8 cellular contexts compared by ENCODE assay signal in the genomic region with DNA sequence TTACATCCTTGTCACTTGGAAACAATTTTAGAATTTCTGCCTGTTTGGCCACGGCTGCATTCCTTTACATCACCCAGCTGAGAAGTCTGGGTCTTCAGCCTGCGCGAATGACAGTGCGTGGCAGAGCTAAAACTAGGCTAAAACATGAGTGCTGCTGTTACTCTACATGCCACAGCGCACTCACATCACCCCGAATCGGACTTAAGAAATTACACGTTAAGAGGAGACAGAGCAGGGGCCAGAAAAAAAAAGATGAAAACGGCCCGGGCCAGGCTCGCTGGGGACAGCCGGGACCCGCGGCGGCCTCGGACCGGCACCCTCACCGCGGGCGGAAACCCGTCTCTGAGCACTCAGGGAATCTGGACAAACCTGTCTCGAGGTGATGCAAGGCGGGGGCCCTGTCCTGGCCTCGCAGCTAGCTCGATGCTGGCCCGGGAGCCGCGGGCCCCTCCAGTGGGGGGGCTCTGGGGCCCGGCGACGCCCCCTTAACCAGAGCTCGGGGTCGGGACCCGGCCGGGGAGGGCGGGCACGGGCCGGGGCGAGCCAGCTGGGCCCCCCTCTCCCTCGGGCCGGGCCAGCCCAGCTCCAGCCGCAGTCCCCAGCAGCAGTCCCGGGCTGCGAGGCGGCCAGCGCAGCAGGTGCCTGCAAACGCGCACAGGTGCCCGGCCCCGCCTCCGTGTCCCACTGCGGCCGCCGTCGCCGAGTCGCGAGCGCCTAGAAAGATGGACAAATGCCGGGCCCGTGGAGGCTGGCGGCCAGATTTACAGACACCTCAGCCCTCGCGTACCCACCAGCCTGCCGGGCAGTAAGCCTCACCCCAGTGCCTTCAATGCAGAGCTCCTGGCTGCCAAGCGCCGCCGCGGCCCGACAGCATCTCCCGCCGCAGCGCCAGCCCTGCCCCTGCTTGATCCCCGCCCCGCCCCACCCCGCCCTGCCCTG. TPM values are rescaled to one million over a fixed set of nuclear protein-coding genes. Genes with fewer than 3 reads are reported as not detected.
DNase-seq lines count a peak whose midpoint lies in the region; ATAC-seq and TF ChIP-seq lines count a peak whose summit lies in the region.

AKTIP (minus strand) TSS at position 879 of the 939 bp plus-strand sequence. CDS start 2,950 bp downstream, outside the sequence.

- H3K9me3 ChIP-seq in aorta (ENCODE audit: control insufficient read depth, low read length), result no peaks in the 10 kb centered on the region

- no peaks in the 10 kb centered on the region for H3K27me3 ChIP-seq in aorta (ENCODE audit: control insufficient read depth in 1 of 2, insufficient read depth in 2 of 2, low read length in 1 of 2)

- no peaks in the 10 kb centered on the region for H3K9me3 Mint-ChIP-seq in activated naive CD8-positive, alpha-beta T cell treated with anti-CD3 and anti-CD28 coated beads for 36 hours
- H3K9me3 Mint-ChIP-seq in glutamatergic neuron (ENCODE audit: unreplicated experiment), result peaks cover 10% of the 10 kb centered on the region

- H3K36me3 ChIP-seq in aorta (ENCODE audit: control insufficient read depth in 1 of 2, insufficient read depth in 2 of 2, low read length in 1 of 2), result no peaks in the 10 kb centered on the region

- H3K27me3 Mint-ChIP-seq in activated naive CD8-positive, alpha-beta T cell treated with anti-CD3 and anti-CD28 coated beads for 36 hours, result no peaks in the 10 kb centered on the region
- H3K27me3 Mint-ChIP-seq in glutamatergic neuron (ENCODE audit: unreplicated experiment), result peaks cover 12% of the 10 kb centered on the region

- intact Hi-C loops in aorta (cut with DNase I), result loop anchor here (1.0 to 5.0 kb wide), 4 partner anchors 65 to 1425 kb away; partner anchors contain the start of gene RBL2 (in 1 of the 2)

- peaks cover 23% of the 10 kb centered on the region for H3K36me3 Mint-ChIP-seq in activated naive CD8-positive, alpha-beta T cell treated with anti-CD3 and anti-CD28 coated beads for 36 hours
- H3K36me3 Mint-ChIP-seq in glutamatergic neuron (ENCODE audit: unreplicated experiment), result no peaks in the 10 kb centered on the region

- peaks cover 0 to 4% of the 10 kb centered on the region in 2 donors for H3K4me1 ChIP-seq in aorta (ENCODE audit: control insufficient read depth in 1 of 2, insufficient read depth in 2 of 2, low read length in 2 of 2)

- peaks cover 53% of the 10 kb centered on the region for H3K4me1 Mint-ChIP-seq in activated naive CD8-positive, alpha-beta T cell treated with anti-CD3 and anti-CD28 coated beads for 36 hours
- peaks cover 22% of the 10 kb centered on the region for H3K4me1 Mint-ChIP-seq in glutamatergic neuron (ENCODE audit: low read depth, unreplicated experiment)

- TF ChIP-seq CTCF in glutamatergic neuron (IDR thresholded peaks at IDR 0.05; ENCODE audit: partially characterized antibody, unreplicated experiment) (no peak), omental fat pad (IDR thresholded peaks at IDR 0.05) (no peak)

- WGBS in aorta, 2 donors, result 0% methylated on average over 61 to 76 of the region's 76 CpGs

- H3K4me3 ChIP-seq in aorta (ENCODE audit: low read length in 2 of 2), result peak within 1 kb of the TSS; percentile 72 to 89

- H3K27ac Mint-ChIP-seq in activated naive CD8-positive, alpha-beta T cell treated with anti-CD3 and anti-CD28 coated beads for 36 hours, result peak within 1 kb of the TSS; percentile 94
- H3K27ac Mint-ChIP-seq in glutamatergic neuron (ENCODE audit: unreplicated experiment), result peak within 1 kb of the TSS; percentile 99

- DNase-seq in activated effector memory CD4-positive, alpha-beta T cell treated with anti-CD3 and anti-CD28 coated beads, Interleukin-2, amount 50 U/mL, for 16 hours, result peak; percentile 78
- DNase-seq in activated effector memory CD4-positive, alpha-beta T cell treated with Interleukin-2 at 50 U/mL for 16 hours, result no peak
- DNase-seq in NCI-H774 (lab: John Stamatoyannopoulos, UW), result peak; percentile 68
- peak; percentile 74 for DNase-seq in activated naive CD8-positive, alpha-beta T cell treated with anti-CD3 and anti-CD28 coated beads for 36 hours
- peak; percentile 44 for DNase-seq in glutamatergic neuron
- DNase-seq in omental fat pad (ENCODE audit: low spot score), result no peak
- peak; percentile 68 to 82 for DNase-seq in aorta

- peak; percentile 27 for ATAC-seq in HG02970 (IDR thresholded peaks at IDR 0.05; ENCODE audit: low FRiP score, unreplicated experiment)
- peak; percentile 6 for ATAC-seq in omental fat pad (ENCODE audit: low FRiP score)
- peak; percentile 15 for ATAC-seq in aorta (ENCODE audit: low FRiP score)

- peak within 1 kb of the TSS; percentile 97 for H3K4me3 Mint-ChIP-seq in activated naive CD8-positive, alpha-beta T cell treated with anti-CD3 and anti-CD28 coated beads for 36 hours
- peak within 1 kb of the TSS; percentile 97 for H3K4me3 Mint-ChIP-seq in glutamatergic neuron (ENCODE audit: unreplicated experiment)

- H3K27ac ChIP-seq in aorta (ENCODE audit: low read depth in 1 of 2, low read length in 2 of 2), result peak within 1 kb of the TSS; percentile 78 to 93

RNA-seq across cellular contexts. Expression of gene AKTIP, which starts in this region (rescaled TPM):
- 10 to 100 TPM; 26.6 to 27.1 TPM for total RNA-seq in activated naive CD8-positive, alpha-beta T cell treated with anti-CD3 and anti-CD28 coated beads for 36 hours
- total RNA-seq in glutamatergic neuron (ENCODE audit: unreplicated experiment) (30.0 TPM), omental fat pad (10 to 100 TPM; 22.6 to 57.4 (median 37.6) TPM), aorta (10 to 100 TPM; 47.1 to 50.6 TPM)
- 10 to 100 TPM; 48.9 to 73.0 TPM for polyA plus RNA-seq in aorta

Comparison
In these comparisons a context has a peak if more than half of its experiments do, and no peak if none do; other contexts are left out.
1. DNase-seq: peak in activated effector memory CD4-positive, alpha-beta T cell treated with anti-CD3 and anti-CD28 coated beads, Interleukin-2, amount 50 U/mL, for 16 hours (single experiment), NCI-H774 (single experiment), activated naive CD8-positive, alpha-beta T cell treated with anti-CD3 and anti-CD28 coated beads for 36 hours (single experiment), glutamatergic neuron (single experiment) and aorta (2 of 2); none in activated effector memory CD4-positive, alpha-beta T cell treated with Interleukin-2 at 50 U/mL for 16 hours (single experiment) and omental fat pad (single experiment).
2. Peak in every context shown above with its lines, with median percentiles within 50 percentile points of each other: ATAC-seq.